In the genomic region with DNA sequence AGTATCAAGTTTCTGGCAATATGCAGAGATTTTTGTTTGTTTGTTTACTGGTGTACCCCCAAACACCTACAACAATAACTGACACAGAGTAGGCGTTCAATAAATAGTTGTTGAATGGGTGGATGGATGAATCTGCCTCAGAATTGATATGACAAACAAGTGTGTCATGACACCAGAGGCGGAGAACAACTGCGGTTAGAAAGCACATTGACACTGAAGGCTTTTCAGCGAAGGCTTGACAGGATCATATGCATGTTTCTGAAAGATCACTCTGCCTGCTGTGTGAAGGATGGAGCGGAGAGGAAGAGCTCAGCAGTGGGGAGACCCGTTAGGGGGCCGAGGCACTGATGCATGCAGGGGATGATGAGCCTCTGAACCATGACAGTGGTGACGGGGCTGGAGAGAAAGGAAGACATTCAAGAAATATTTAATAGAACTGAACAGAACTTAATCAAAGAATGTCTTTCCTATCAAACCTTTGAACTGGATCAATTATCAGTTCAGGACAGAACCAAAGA, we compare ENCODE assay signal across 33 cellular contexts.
"Had no signal": no experiment of that assay in that cellular context is flagged by ENCODE, and none has a peak within 500 bp of the region (broad histone marks: within the 10 kb centered on the region; RNA-seq: fewer than 3 reads in every experiment).

No MANE protein-coding gene starts in this region.

- H3K4me1 ChIP-seq: ascending aorta, breast epithelium had no signal

- H3K27ac ChIP-seq: ascending aorta, breast epithelium, KMS-11, PC-9, RWPE1, WERI-Rb-1 had no signal

- H3K9ac ChIP-seq: KMS-11 had no signal

- H3K27me3 ChIP-seq: ascending aorta, breast epithelium had no signal

- H3K4me2 ChIP-seq: KMS-11, PC-9 had no signal

- H2AFZ ChIP-seq: PC-9 had no signal

- H3K9me3 ChIP-seq: ascending aorta, breast epithelium had no signal

- DNase-seq: activated CD4-positive, alpha-beta memory T cell treated with anti-CD3 and anti-CD28 coated beads, Interleukin-2, amount 10 ng/mL, durations not matched to agents 7 days and 5 days; activated CD4-positive, alpha-beta T cell treated with anti-CD3 and anti-CD28 coated beads for 1 hour; activated CD4-positive, alpha-beta T cell treated with anti-CD3 and anti-CD28 coated beads for 48 hours; activated CD4-positive, CD25-positive, alpha-beta regulatory T cell; activated gamma-delta T cell; activated naive CD4-positive, alpha-beta T cell treated with Interleukin-2 at 50 U/mL for 16 hours; activated naive CD8-positive, alpha-beta T cell treated with anti-CD3 and anti-CD28 coated beads, Interleukin-2, amount 10 ng/mL, durations not matched to agents 7 days and 5 days; activated T-cell treated with anti-CD3 and anti-CD28 coated beads, Interleukin-2, amount 50 U/mL, for 24 hours; amygdala; cerebellar nuclear complex; MM.1S; MV-4-11; NCI-H1092; NCI-H1436 treated with DMSO at 0.1 percent for 48 hours; NCI-H1694 treated with DMSO at 0.1 percent for 48 hours; NCI-H2029 treated with DMSO at 0.1 percent for 48 hours; NCI-H2107; NCI-H2171; NCI-H510A; NCI-H526; NCI-H748 treated with DMSO at 0.1 percent for 48 hours; NK-92 treated with Interleukin-12 subunit alpha and Interleukin-12 subunit beta, amount 100 ng/mL, for 24 hours; PC-9; SIG-M5; T-cell; T-helper 17 cell; WERI-Rb-1 had no signal

- H3K36me3 ChIP-seq: ascending aorta, breast epithelium, WERI-Rb-1 had no signal

- H3K4me3 ChIP-seq: ascending aorta, breast epithelium, PC-9 had no signal

- ATAC-seq: Right ventricle myocardium inferior, SK-N-SH treated with all-trans-retinoic acid at 6 μM for 48 hours, T-cell, T-helper 17 cell had no signal
